17 cellular contexts compared by ENCODE assay signal in genomic region chr19:2325261-2326046, GRCh38. TPM values are rescaled to one million over a fixed set of nuclear protein-coding genes. Genes with fewer than 3 reads are reported as not detected.
DNase-seq lines count a peak whose midpoint lies in the region; ATAC-seq and TF ChIP-seq lines count a peak whose summit lies in the region.
"Had no signal": no experiment of that assay in that cellular context is flagged by ENCODE, and none has a peak within 500 bp of the region (broad histone marks: within the 10 kb centered on the region; RNA-seq: fewer than 3 reads in every experiment).

No MANE protein-coding gene starts in this region.

- POLR2A ChIA-PET in activated CD8-positive, alpha-beta T cell treated with anti-CD3 and anti-CD28 coated beads, Interleukin-2, amount 10 ng/mL, durations not matched to agents 7 days and 5 days (lab: Charles Lee), result interaction anchor here (0.8 kb wide), 1 partner anchor 15 kb away, joined by 3 read pairs; no protein-coding TSS in a partner anchor

- intact Hi-C loops in head of caudate nucleus (cut with DNase I) (loop anchor here (5.0 kb wide), 1 partner anchor 173 kb away; the partner anchor contains the start of gene AP3D1), left colon (cut with DNase I, micrococcal nuclease) (loop anchor here in 1 of 2 donors (10.0 kb wide), 1 partner anchor 81 kb away; the partner anchor contains the start of gene AMH)

- peaks cover 37% of the 10 kb centered on the region for H3K4me1 Mint-ChIP-seq in activated naive CD4-positive, alpha-beta T cell treated with anti-CD3 and anti-CD28 coated beads, Interleukin-2, amount 50 U/mL, for 24 hours
- H3K4me1 Mint-ChIP-seq in activated CD8-positive, alpha-beta T cell treated with anti-CD3 and anti-CD28 coated beads, Interleukin-2, amount 10 ng/mL, durations not matched to agents 7 days and 5 days (ENCODE audit: low read depth), result peaks cover 46% of the 10 kb centered on the region
- peaks cover 32% of the 10 kb centered on the region for H3K4me1 Mint-ChIP-seq in type B pancreatic cell (ENCODE audit: unreplicated experiment)

- DNase-seq in activated naive CD4-positive, alpha-beta T cell treated with Interleukin-2 at 50 U/mL for 16 hours, result no peak
- no peak for DNase-seq in activated CD8-positive, alpha-beta T cell treated with anti-CD3 and anti-CD28 coated beads, Interleukin-2, amount 10 ng/mL, durations not matched to agents 7 days and 5 days
- peak in 22 of 42 donors; percentile 48 to 84 (median 62) for DNase-seq in head of caudate nucleus
- no peak for DNase-seq in type B pancreatic cell (ENCODE audit: extremely low spot score, unreplicated experiment)
- no peak for DNase-seq in NCI-H2029 (lab: John Stamatoyannopoulos, UW)
- no peak for DNase-seq in left colon
- no peak for DNase-seq in DMS114 treated with DMSO at 0.1 percent for 48 hours (lab: John Stamatoyannopoulos, UW; ENCODE audit: unreplicated experiment)
- DNase-seq: GOT3, hypothalamus, NCI-H1930, NCI-H774, SHP77 treated with DMSO at 0.1 percent for 48 hours had no signal

- ATAC-seq in activated CD8-positive, alpha-beta T cell treated with anti-CD3 and anti-CD28 coated beads, Interleukin-2, amount 10 ng/mL, durations not matched to agents 7 days and 5 days, result no peak
- no peak for ATAC-seq in left colon
- ATAC-seq: pancreas had no signal

- CTCF ChIA-PET in activated CD8-positive, alpha-beta T cell treated with anti-CD3 and anti-CD28 coated beads, Interleukin-2, amount 10 ng/mL, durations not matched to agents 7 days and 5 days (lab: Charles Lee), result interaction anchor here (0.9 to 3.7 kb wide), 2 partner anchors 68 to 87 kb away, joined by 3 to 9 read pairs; no protein-coding TSS in a partner anchor

- no peak for TF ChIP-seq CTCF in type B pancreatic cell (conservative IDR thresholded peaks at IDR 0.05)

- H3K9me3 Mint-ChIP-seq in activated naive CD4-positive, alpha-beta T cell treated with anti-CD3 and anti-CD28 coated beads, Interleukin-2, amount 50 U/mL, for 24 hours, result no peaks in the 10 kb centered on the region
- H3K9me3 Mint-ChIP-seq in activated CD8-positive, alpha-beta T cell treated with anti-CD3 and anti-CD28 coated beads, Interleukin-2, amount 10 ng/mL, durations not matched to agents 7 days and 5 days (ENCODE audit: insufficient read depth), result no peaks in the 10 kb centered on the region
- no peaks in the 10 kb centered on the region for H3K9me3 Mint-ChIP-seq in type B pancreatic cell

- peaks cover 10% of the 10 kb centered on the region for H3K36me3 Mint-ChIP-seq in activated naive CD4-positive, alpha-beta T cell treated with anti-CD3 and anti-CD28 coated beads, Interleukin-2, amount 50 U/mL, for 24 hours
- H3K36me3 Mint-ChIP-seq in activated CD8-positive, alpha-beta T cell treated with anti-CD3 and anti-CD28 coated beads, Interleukin-2, amount 10 ng/mL, durations not matched to agents 7 days and 5 days (ENCODE audit: low read depth), result peaks cover 38% of the 10 kb centered on the region
- no peaks in the 10 kb centered on the region for H3K36me3 Mint-ChIP-seq in type B pancreatic cell

- H3K27me3 Mint-ChIP-seq in activated naive CD4-positive, alpha-beta T cell treated with anti-CD3 and anti-CD28 coated beads, Interleukin-2, amount 50 U/mL, for 24 hours, result no peaks in the 10 kb centered on the region
- H3K27me3 Mint-ChIP-seq in activated CD8-positive, alpha-beta T cell treated with anti-CD3 and anti-CD28 coated beads, Interleukin-2, amount 10 ng/mL, durations not matched to agents 7 days and 5 days (ENCODE audit: low read depth), result no peaks in the 10 kb centered on the region
- no peaks in the 10 kb centered on the region for H3K27me3 Mint-ChIP-seq in type B pancreatic cell

- peak overlapping the region; percentile 96 for H3K4me3 Mint-ChIP-seq in activated naive CD4-positive, alpha-beta T cell treated with anti-CD3 and anti-CD28 coated beads, Interleukin-2, amount 50 U/mL, for 24 hours
- H3K4me3 Mint-ChIP-seq in activated CD8-positive, alpha-beta T cell treated with anti-CD3 and anti-CD28 coated beads, Interleukin-2, amount 10 ng/mL, durations not matched to agents 7 days and 5 days, result peak overlapping the region; percentile 0
- peak overlapping the region; percentile 61 for H3K4me3 Mint-ChIP-seq in type B pancreatic cell

- H3K27ac Mint-ChIP-seq in activated naive CD4-positive, alpha-beta T cell treated with anti-CD3 and anti-CD28 coated beads, Interleukin-2, amount 50 U/mL, for 24 hours, result no peak overlapping the region
- H3K27ac Mint-ChIP-seq in activated CD8-positive, alpha-beta T cell treated with anti-CD3 and anti-CD28 coated beads, Interleukin-2, amount 10 ng/mL, durations not matched to agents 7 days and 5 days, result peak overlapping the region; percentile 99
- peak overlapping the region; percentile 100 for H3K27ac Mint-ChIP-seq in type B pancreatic cell

RNA-seq across cellular contexts. Expression of gene LSM7, which starts 2.9 kb away (rescaled TPM):
- 100 to 1,000 TPM; 144 to 146 TPM for total RNA-seq in activated CD8-positive, alpha-beta T cell treated with anti-CD3 and anti-CD28 coated beads, Interleukin-2, amount 10 ng/mL, durations not matched to agents 7 days and 5 days
- total RNA-seq in type B pancreatic cell (ENCODE audit: low replicate concordance), result 125 and 134 TPM in 2 replicates
- 100 to 1,000 TPM in 1 of 2 donors, 10 to 100 TPM in 1; 67.1 to 101 TPM for total RNA-seq in left colon

RNA-seq across cellular contexts. Expression of gene SPPL2B, which starts 3.0 kb away (rescaled TPM):
- 10 to 100 TPM; 73.5 to 80.7 TPM for total RNA-seq in activated CD8-positive, alpha-beta T cell treated with anti-CD3 and anti-CD28 coated beads, Interleukin-2, amount 10 ng/mL, durations not matched to agents 7 days and 5 days
- total RNA-seq in type B pancreatic cell (ENCODE audit: low replicate concordance) (131 and 149 TPM in 2 replicates), left colon (100 to 1,000 TPM; 142 to 173 TPM)

RNA-seq across cellular contexts. Expression of gene LINGO3, which starts 17.5 kb away (rescaled TPM):
- under 1 TPM; 0.66 to 0.76 TPM for total RNA-seq in activated CD8-positive, alpha-beta T cell treated with anti-CD3 and anti-CD28 coated beads, Interleukin-2, amount 10 ng/mL, durations not matched to agents 7 days and 5 days
- total RNA-seq in type B pancreatic cell (ENCODE audit: low replicate concordance), result not detected in 2 replicates
- total RNA-seq in left colon, result not detected
- total RNA-seq: LHCN-M2, urinary bladder had no signal

RNA-seq across cellular contexts. Expression of gene TMPRSS9, which starts 34.6 kb away (rescaled TPM):
- total RNA-seq in activated CD8-positive, alpha-beta T cell treated with anti-CD3 and anti-CD28 coated beads, Interleukin-2, amount 10 ng/mL, durations not matched to agents 7 days and 5 days, result not detected
- total RNA-seq in type B pancreatic cell (ENCODE audit: low replicate concordance), result 0.41 TPM in 1 of 2 replicates, not detected in the other
- total RNA-seq in left colon, result under 1 TPM; 0.25 to 0.34 TPM
- total RNA-seq: LHCN-M2, lower leg skin had no signal

RNA-seq across cellular contexts. Expression of gene PEAK3, which starts 43.5 kb away (rescaled TPM):
- under 1 TPM; 0.16 to 0.34 TPM for total RNA-seq in activated CD8-positive, alpha-beta T cell treated with anti-CD3 and anti-CD28 coated beads, Interleukin-2, amount 10 ng/mL, durations not matched to agents 7 days and 5 days
- total RNA-seq in type B pancreatic cell (ENCODE audit: low replicate concordance) (0.10 TPM in 1 of 2 replicates, not detected in the other), left colon (under 1 TPM; 0.15 to 0.78 TPM)
- total RNA-seq: urinary bladder had no signal

Comparison
In these comparisons a context has a peak if more than half of its experiments do, and no peak if none do; other contexts are left out.
1. H3K4me3 Mint-ChIP-seq: peak in every context shown above with its lines; median percentile 96 in activated naive CD4-positive, alpha-beta T cell treated with anti-CD3 and anti-CD28 coated beads, Interleukin-2, amount 50 U/mL, for 24 hours; 61 in type B pancreatic cell; 0 in activated CD8-positive, alpha-beta T cell treated with anti-CD3 and anti-CD28 coated beads, Interleukin-2, amount 10 ng/mL, durations not matched to agents 7 days and 5 days.
2. DNase-seq: peak in head of caudate nucleus (22 of 42); none in activated naive CD4-positive, alpha-beta T cell treated with Interleukin-2 at 50 U/mL for 16 hours (single experiment), activated CD8-positive, alpha-beta T cell treated with anti-CD3 and anti-CD28 coated beads, Interleukin-2, amount 10 ng/mL, durations not matched to agents 7 days and 5 days (single experiment), type B pancreatic cell (single experiment), NCI-H2029 (single experiment), left colon (0 of 2) and DMS114 treated with DMSO at 0.1 percent for 48 hours (single experiment).